Comparison of ENCODE assay signal across 12 cellular contexts in genomic region chr17:66855204-66855603, GRCh38. TPM values are rescaled to one million over a fixed set of nuclear protein-coding genes. Genes with fewer than 3 reads are reported as not detected.
DNase-seq lines count a peak whose midpoint lies in the region; ATAC-seq and TF ChIP-seq lines count a peak whose summit lies in the region.
"Had no signal": no experiment of that assay in that cellular context is flagged by ENCODE, and none has a peak within 500 bp of the region (broad histone marks: within the 10 kb centered on the region; RNA-seq: fewer than 3 reads in every experiment).

No MANE protein-coding gene starts in this region.

- no peaks in the 10 kb centered on the region for H3K9me2 ChIP-seq in Karpas-422 (replicated peaks; ENCODE audit: insufficient read depth, low read length)

- ATAC-seq in GM21526 (IDR thresholded peaks at IDR 0.05; ENCODE audit: low FRiP score, unreplicated experiment) (no peak), HG02840 (IDR thresholded peaks at IDR 0.05; ENCODE audit: low FRiP score, unreplicated experiment) (no peak)
- ATAC-seq: activated naive CD4-positive, alpha-beta T cell treated with anti-CD3 and anti-CD28 coated beads, Interleukin-2, amount 50 U/mL, for 72 hours; psoas muscle had no signal

- H3K4me1 ChIP-seq in Karpas-422 (ENCODE audit: low read length) (no peaks in the 10 kb centered on the region), osteoblast (ENCODE audit: insufficient read depth, low read length) (no peaks in the 10 kb centered on the region), vagina (no peaks in the 10 kb centered on the region)

- H3K4me3 ChIP-seq in Karpas-422 (ENCODE audit: low read length), result no peak overlapping the region
- H3K4me3 ChIP-seq in osteoblast (ENCODE audit: insufficient read depth, low read length), result no peak overlapping the region
- no peak overlapping the region for H3K4me3 ChIP-seq in vagina
- H3K4me3 ChIP-seq: psoas muscle had no signal

- no peaks in the 10 kb centered on the region for H3K9me3 Mint-ChIP-seq in Calu3 (ENCODE audit: low read depth, unreplicated experiment)

- H3K36me3 Mint-ChIP-seq in Calu3 (ENCODE audit: insufficient read depth, unreplicated experiment), result no peaks in the 10 kb centered on the region
- H3K36me3 Mint-ChIP-seq: activated naive CD4-positive, alpha-beta T cell treated with anti-CD3 and anti-CD28 coated beads, Interleukin-2, amount 50 U/mL, for 72 hours had no signal

- no peak overlapping the region for H3K9ac ChIP-seq in Karpas-422 (ENCODE audit: low read length)

- no peaks in the 10 kb centered on the region for H3K27me3 ChIP-seq in Karpas-422 (ENCODE audit: low read length)
- H3K27me3 ChIP-seq in osteoblast (ENCODE audit: insufficient read depth, low read length), result peaks cover 15% of the 10 kb centered on the region
- H3K27me3 ChIP-seq in vagina, result no peaks in the 10 kb centered on the region

- no peak overlapping the region for H3K27ac Mint-ChIP-seq in Calu3 (ENCODE audit: unreplicated experiment)
- H3K27ac Mint-ChIP-seq: activated naive CD4-positive, alpha-beta T cell treated with anti-CD3 and anti-CD28 coated beads, Interleukin-2, amount 50 U/mL, for 72 hours had no signal

- H3K4me1 Mint-ChIP-seq in Calu3 (ENCODE audit: low read depth, unreplicated experiment), result no peaks in the 10 kb centered on the region

- H2AFZ ChIP-seq in Karpas-422 (ENCODE audit: low read length) (no peak overlapping the region), osteoblast (ENCODE audit: low read length) (no peak overlapping the region)

- peak; percentile 20 for DNase-seq in Calu3
- DNase-seq in Karpas-422, result peak; percentile 65
- DNase-seq in activated naive CD4-positive, alpha-beta T cell treated with Interleukin-2 at 50 U/mL for 16 hours, result peak; percentile 27
- DNase-seq in osteoblast (ENCODE audit: insufficient read length, low spot score, missing footprints), result no peak
- no peak for DNase-seq in central memory CD4-positive, alpha-beta T cell
- DNase-seq in vagina (ENCODE audit: extremely low spot score in 2 of 2), result no peak
- DNase-seq: NCI-H748 treated with DMSO at 0.1 percent for 48 hours, psoas muscle had no signal

- no TSS peak for BruUV-seq in Calu3 (replicated peaks; lab: Mats Ljungman, UMichigan)

- H3K36me3 ChIP-seq in Karpas-422 (ENCODE audit: insufficient read depth, low read length), result no peaks in the 10 kb centered on the region
- H3K36me3 ChIP-seq in osteoblast (ENCODE audit: insufficient read depth, low read length), result no peaks in the 10 kb centered on the region
- no peaks in the 10 kb centered on the region for H3K36me3 ChIP-seq in vagina

- intact Hi-C loops in Calu3 (cut with micrococcal nuclease; ENCODE audit: unreplicated experiment) (no loop called here), vagina (cut with DNase I) (no loop called here)

- H4K20me1 ChIP-seq in Karpas-422 (ENCODE audit: insufficient read depth, low read depth, low read length) (no peaks in the 10 kb centered on the region), osteoblast (ENCODE audit: insufficient read depth, low read length) (no peaks in the 10 kb centered on the region)

- no peak overlapping the region for H3K4me2 ChIP-seq in Karpas-422 (ENCODE audit: low read depth, low read length, poor library complexity, severe bottlenecking)
- no peak overlapping the region for H3K4me2 ChIP-seq in osteoblast (ENCODE audit: insufficient read depth, low read length)

- CTCF ChIA-PET in Calu3 (lab: Charles Lee), result no interaction called here

- TF ChIP-seq POLR2A in vagina (IDR thresholded peaks at IDR 0.05), result no peak

- TF ChIP-seq CTCF in Calu3 (IDR thresholded peaks at IDR 0.05; ENCODE audit: unreplicated experiment) (peak; percentile 25), osteoblast (IDR thresholded peaks at IDR 0.05; ENCODE audit: extremely low read depth, low read depth, low read length) (peak; percentile 35), vagina (IDR thresholded peaks at IDR 0.05) (no peak)

- H3K27ac ChIP-seq in Karpas-422 (ENCODE audit: low read length), result no peak overlapping the region
- no peak overlapping the region for H3K27ac ChIP-seq in osteoblast (ENCODE audit: low read depth, low read length)
- H3K27ac ChIP-seq in vagina, result no peak overlapping the region
- H3K27ac ChIP-seq: psoas muscle had no signal

- no peak overlapping the region for H3K4me3 Mint-ChIP-seq in Calu3 (ENCODE audit: low read depth, unreplicated experiment)

- H3K9me3 ChIP-seq in Karpas-422 (ENCODE audit: low read length) (no peaks in the 10 kb centered on the region), osteoblast (ENCODE audit: low read depth, low read length) (no peaks in the 10 kb centered on the region), vagina (no peaks in the 10 kb centered on the region)

- H3K79me2 ChIP-seq in Karpas-422 (ENCODE audit: low read length), result no peaks in the 10 kb centered on the region
- H3K79me2 ChIP-seq in osteoblast (ENCODE audit: insufficient read depth, low read length), result no peaks in the 10 kb centered on the region

- peaks cover 56% of the 10 kb centered on the region for H3K27me3 Mint-ChIP-seq in Calu3 (ENCODE audit: unreplicated experiment)

RNA-seq across cellular contexts. Expression of gene CACNG5, which starts 20.3 kb away (rescaled TPM):
- not detected in 2 replicates for total RNA-seq in Calu3 (2022)
- total RNA-seq in Karpas-422 (2014; rRNA removed; shearing (Covaris generic); ENCODE audit: low replicate concordance), result not detected in 2 replicates
- not detected in 2 replicates for total RNA-seq in osteoblast
- not detected for total RNA-seq in vagina
- total RNA-seq: activated naive CD4-positive, alpha-beta T cell treated with anti-CD3 and anti-CD28 coated beads, Interleukin-2, amount 50 U/mL, for 72 hours; psoas muscle; urinary bladder had no signal

Comparison
In these comparisons a context has a peak if more than half of its experiments do, and no peak if none do; other contexts are left out.
1. DNase-seq: peak in Calu3 (single experiment), Karpas-422 (single experiment) and activated naive CD4-positive, alpha-beta T cell treated with Interleukin-2 at 50 U/mL for 16 hours (single experiment); none in osteoblast (single experiment), central memory CD4-positive, alpha-beta T cell (single experiment) and vagina (0 of 2).
2. CTCF ChIP-seq: peak in Calu3 (single experiment) and osteoblast (single experiment); none in vagina (0 of 3).